In genomic region chr3:13011369-13012227, GRCh38 we compare ENCODE assay signal across 9 cellular contexts.
DNase-seq lines count a peak whose midpoint lies in the region; ATAC-seq, FAIRE-seq and TF ChIP-seq lines count a peak whose summit lies in the region.
"Had no signal": no experiment of that assay in that cellular context is flagged by ENCODE, and none has a peak within 500 bp of the region (broad histone marks: within the 10 kb centered on the region; RNA-seq: fewer than 3 reads in every experiment).

No MANE protein-coding gene starts in this region.

- no peaks in the 10 kb centered on the region for H3K27me3 ChIP-seq in CD4-positive, CD25-positive, alpha-beta regulatory T cell (ENCODE audit: control insufficient read depth, insufficient read depth, low read length)
- H3K27me3 ChIP-seq in bronchial epithelial cell (ENCODE audit: control insufficient read depth, insufficient read depth, low read length) (no peaks in the 10 kb centered on the region), skeletal muscle tissue (ENCODE audit: control insufficient read depth in 3 of 3, insufficient read depth in 3 of 3, low read length in 3 of 3) (no peaks in the 10 kb centered on the region), smooth muscle cell (ENCODE audit: low read depth) (no peaks in the 10 kb centered on the region)

- peak overlapping the region; percentile 96 for H3K27ac ChIP-seq in CD4-positive, CD25-positive, alpha-beta regulatory T cell (ENCODE audit: insufficient read depth, low read length, poor library complexity, severe bottlenecking)
- peak overlapping the region; percentile 59 for H3K27ac ChIP-seq in skeletal muscle tissue (ENCODE audit: low read depth, low read length)
- H3K27ac ChIP-seq in smooth muscle cell (ENCODE audit: low read depth), result no peak overlapping the region

- H3K4me3 ChIP-seq in CD4-positive, CD25-positive, alpha-beta regulatory T cell (ENCODE audit: low read depth, low read length), result peak overlapping the region; percentile 39
- H3K4me3 ChIP-seq in bronchial epithelial cell (ENCODE audit: low read depth, low read length) (no peak overlapping the region), skeletal muscle tissue (ENCODE audit: low read length in 3 of 3) (no peak overlapping the region), smooth muscle cell (no peak overlapping the region)

- WGBS in smooth muscle cell (ENCODE audit: low lambda C conversion rate), result 71% methylated on average over 11 of the region's 11 CpGs

- DNase-seq in CD4-positive, CD25-positive, alpha-beta regulatory T cell, result peak; percentile 73 to 97 (median 89)
- peak; percentile 79 for DNase-seq in T-helper 22 cell (ENCODE audit: low read depth)
- DNase-seq in bronchial epithelial cell (ENCODE audit: low read depth), result peak; percentile 30
- DNase-seq in smooth muscle cell (lab: John Stamatoyannopoulos, UW; ENCODE audit: unreplicated experiment), result no peak
- DNase-seq in glomerular visceral epithelial cell (ENCODE audit: extremely low spot score), result no peak

- H3K9ac ChIP-seq in skeletal muscle tissue (ENCODE audit: low read depth in 1 of 3, low read length in 3 of 3) (peak overlapping the region in 1 of 3 donors; percentile 33), smooth muscle cell (ENCODE audit: low read depth) (no peak overlapping the region)

- FAIRE-seq in bronchial epithelial cell (lab: Jason Lieb, UNC), result no peak
- FAIRE-seq: G401.6 had no signal

- no peak overlapping the region for H2AFZ ChIP-seq in smooth muscle cell (ENCODE audit: low read depth)

- H4K20me1 ChIP-seq in smooth muscle cell (ENCODE audit: low read depth), result peaks cover 20% of the 10 kb centered on the region

- no peaks in the 10 kb centered on the region for H3K79me2 ChIP-seq in smooth muscle cell (ENCODE audit: low read depth)

- no peaks in the 10 kb centered on the region for H3K9me3 ChIP-seq in CD4-positive, CD25-positive, alpha-beta regulatory T cell (ENCODE audit: control insufficient read depth in 2 of 2, low read length in 2 of 2)
- H3K9me3 ChIP-seq in skeletal muscle tissue (ENCODE audit: control insufficient read depth in 3 of 3, low read length in 3 of 3) (no peaks in the 10 kb centered on the region), smooth muscle cell (replicated peaks; ENCODE audit: low read depth) (no peaks in the 10 kb centered on the region)

- H3K4me1 Mint-ChIP-seq in CD4-positive, CD25-positive, alpha-beta regulatory T cell, result peaks cover 23 to 85% (median 55%) of the 10 kb centered on the region in 4 donors

- no peaks in the 10 kb centered on the region for H3F3A ChIP-seq in smooth muscle cell (ENCODE audit: low read depth)

- peaks cover 13% of the 10 kb centered on the region for H3K36me3 ChIP-seq in CD4-positive, CD25-positive, alpha-beta regulatory T cell (ENCODE audit: control insufficient read depth, insufficient read depth, low read length)
- no peaks in the 10 kb centered on the region for H3K36me3 ChIP-seq in bronchial epithelial cell (ENCODE audit: control insufficient read depth, insufficient read depth, low read length)
- no peaks in the 10 kb centered on the region for H3K36me3 ChIP-seq in skeletal muscle tissue (ENCODE audit: control insufficient read depth in 3 of 3, insufficient read depth in 3 of 3, low read length in 3 of 3)
- H3K36me3 ChIP-seq in smooth muscle cell (ENCODE audit: low read depth), result no peaks in the 10 kb centered on the region

- no peaks in the 10 kb centered on the region for H3K27me3 Mint-ChIP-seq in CD4-positive, CD25-positive, alpha-beta regulatory T cell

- TF ChIP-seq CTCF in bronchial epithelial cell (IDR thresholded peaks at IDR 0.05; ENCODE audit: insufficient read depth, low read length, severe bottlenecking) (no peak), smooth muscle cell (IDR thresholded peaks at IDR 0.05; ENCODE audit: borderline replicate concordance, insufficient read depth, poor library complexity, severe bottlenecking) (no peak)

- peaks cover 18% of the 10 kb centered on the region for H3K36me3 Mint-ChIP-seq in CD4-positive, CD25-positive, alpha-beta regulatory T cell

- peak overlapping the region; percentile 83 to 96 (median 92) for H3K4me3 Mint-ChIP-seq in CD4-positive, CD25-positive, alpha-beta regulatory T cell

- H3K9me3 Mint-ChIP-seq in CD4-positive, CD25-positive, alpha-beta regulatory T cell, result peaks cover 0 to 2% (median 0%) of the 10 kb centered on the region in 7 donors

- peak overlapping the region; percentile 97 to 100 (median 97) for H3K27ac Mint-ChIP-seq in CD4-positive, CD25-positive, alpha-beta regulatory T cell

- H3K4me2 ChIP-seq in smooth muscle cell, result no peak overlapping the region

- ATAC-seq in CD4-positive, CD25-positive, alpha-beta regulatory T cell (ENCODE audit: low read depth in 2 of 2), result peak; percentile 83 to 84
- ATAC-seq in GM19452 (IDR thresholded peaks at IDR 0.05; ENCODE audit: unreplicated experiment) (peak; percentile 50), HG03520 (IDR thresholded peaks at IDR 0.05; ENCODE audit: unreplicated experiment) (peak; percentile 42)

- H3K4me1 ChIP-seq in CD4-positive, CD25-positive, alpha-beta regulatory T cell (ENCODE audit: control insufficient read depth, insufficient read depth, low read length, poor library complexity, severe bottlenecking), result peaks cover 100% of the 10 kb centered on the region
- H3K4me1 ChIP-seq in skeletal muscle tissue (ENCODE audit: control insufficient read depth in 3 of 3, insufficient read depth in 3 of 3, low read length in 3 of 3) (peaks cover 19 to 61% (median 22%) of the 10 kb centered on the region in 3 donors), smooth muscle cell (ENCODE audit: low read depth) (peaks cover 19% of the 10 kb centered on the region)

Comparison
In these comparisons a context has a peak if more than half of its experiments do, and no peak if none do; other contexts are left out.
1. DNase-seq: peak in CD4-positive, CD25-positive, alpha-beta regulatory T cell (3 of 3), T-helper 22 cell (single experiment) and bronchial epithelial cell (single experiment); none in smooth muscle cell (single experiment) and glomerular visceral epithelial cell (single experiment).
2. Peak in every context shown above with its lines, with median percentiles within 50 percentile points of each other: ATAC-seq.